ENCODE assay signal across 8 cellular contexts in genomic region chr1:168136709-168137514, GRCh38. TPM values are rescaled to one million over a fixed set of nuclear protein-coding genes. Genes with fewer than 3 reads are reported as not detected.
DNase-seq lines count a peak whose midpoint lies in the region; ATAC-seq and TF ChIP-seq lines count a peak whose summit lies in the region.

A gene with protein sequence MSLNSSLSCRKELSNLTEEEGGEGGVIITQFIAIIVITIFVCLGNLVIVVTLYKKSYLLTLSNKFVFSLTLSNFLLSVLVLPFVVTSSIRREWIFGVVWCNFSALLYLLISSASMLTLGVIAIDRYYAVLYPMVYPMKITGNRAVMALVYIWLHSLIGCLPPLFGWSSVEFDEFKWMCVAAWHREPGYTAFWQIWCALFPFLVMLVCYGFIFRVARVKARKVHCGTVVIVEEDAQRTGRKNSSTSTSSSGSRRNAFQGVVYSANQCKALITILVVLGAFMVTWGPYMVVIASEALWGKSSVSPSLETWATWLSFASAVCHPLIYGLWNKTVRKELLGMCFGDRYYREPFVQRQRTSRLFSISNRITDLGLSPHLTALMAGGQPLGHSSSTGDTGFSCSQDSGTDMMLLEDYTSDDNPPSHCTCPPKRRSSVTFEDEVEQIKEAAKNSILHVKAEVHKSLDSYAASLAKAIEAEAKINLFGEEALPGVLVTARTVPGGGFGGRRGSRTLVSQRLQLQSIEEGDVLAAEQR (minus strand): TSS chr1:168136930. CDS start chr1:168104850, 32,080 bp downstream.

- ATAC-seq in GM19397 (IDR thresholded peaks at IDR 0.05; ENCODE audit: unreplicated experiment) (peak; percentile 39), foreskin keratinocyte (peak; percentile 69), aorta (ENCODE audit: low FRiP score) (peak; percentile 64), GM18858 (IDR thresholded peaks at IDR 0.05; ENCODE audit: unreplicated experiment) (no peak)
- peak; percentile 74 to 78 for ATAC-seq in natural killer cell treated with Interleukin-12 subunit alpha and Interleukin-12 subunit beta and Interleukin-15 and Interleukin-18, amount 100 ng/mL, for 72 hours

- peaks cover 7% of the 10 kb centered on the region for H3K4me1 ChIP-seq in foreskin keratinocyte
- H3K4me1 ChIP-seq in aorta (ENCODE audit: control insufficient read depth in 1 of 2, insufficient read depth in 2 of 2, low read length in 2 of 2) = no peaks in the 10 kb centered on the region

- H3K9me3 ChIP-seq in aorta (ENCODE audit: control insufficient read depth, low read length) = no peaks in the 10 kb centered on the region

- WGBS in aorta, 2 donors = 0 to 1% methylated on average over 38 to 86 of the region's 86 CpGs

- peak within 1 kb of the TSS; percentile 61 to 89 for H3K4me3 ChIP-seq in aorta (ENCODE audit: low read length in 2 of 2)

- no peaks in the 10 kb centered on the region for H3K36me3 Mint-ChIP-seq in natural killer cell treated with Interleukin-12 subunit alpha and Interleukin-12 subunit beta and Interleukin-15 and Interleukin-18, amount 100 ng/mL, for 72 hours

- H3K36me3 ChIP-seq in aorta (ENCODE audit: control insufficient read depth in 1 of 2, insufficient read depth in 2 of 2, low read length in 1 of 2) = no peaks in the 10 kb centered on the region

- H3K4me1 Mint-ChIP-seq in natural killer cell treated with Interleukin-12 subunit alpha and Interleukin-12 subunit beta and Interleukin-15 and Interleukin-18, amount 100 ng/mL, for 72 hours (ENCODE audit: low read depth in 2 of 2) = peaks cover 11 to 12% of the 10 kb centered on the region in 2 donors

- H3K9me3 Mint-ChIP-seq in natural killer cell treated with Interleukin-12 subunit alpha and Interleukin-12 subunit beta and Interleukin-15 and Interleukin-18, amount 100 ng/mL, for 72 hours = no peaks in the 10 kb centered on the region

- peak; percentile 72 for DNase-seq in AG08396 (ENCODE audit: low spot score)
- DNase-seq in NCI-H510A treated with DMSO at 0.1 percent for 48 hours (lab: John Stamatoyannopoulos, UW) = peak; percentile 42
- DNase-seq in activated gamma-delta T cell treated with Interleukin-2 at 50 U/mL for 16 hours = peak; percentile 7
- peak in 1 of 2 donors; percentile 45 for DNase-seq in foreskin keratinocyte
- DNase-seq in natural killer cell treated with Interleukin-12 subunit alpha and Interleukin-12 subunit beta and Interleukin-15 and Interleukin-18, amount 100 ng/mL, for 72 hours (ENCODE audit: low spot score) = peak; percentile 63
- peak; percentile 71 to 87 for DNase-seq in aorta

- H3K27me3 ChIP-seq in foreskin keratinocyte (no peaks in the 10 kb centered on the region), aorta (ENCODE audit: control insufficient read depth in 1 of 2, insufficient read depth in 2 of 2, low read length in 1 of 2) (no peaks in the 10 kb centered on the region)

- H3K27me3 Mint-ChIP-seq in natural killer cell treated with Interleukin-12 subunit alpha and Interleukin-12 subunit beta and Interleukin-15 and Interleukin-18, amount 100 ng/mL, for 72 hours = peaks cover 30 to 37% of the 10 kb centered on the region in 2 donors

- no peak for TF ChIP-seq CTCF in foreskin keratinocyte (conservative IDR thresholded peaks at IDR 0.05)

- peak within 1 kb of the TSS; percentile 92 for H3K4me3 Mint-ChIP-seq in natural killer cell treated with Interleukin-12 subunit alpha and Interleukin-12 subunit beta and Interleukin-15 and Interleukin-18, amount 100 ng/mL, for 72 hours

- intact Hi-C loops in aorta (cut with DNase I) = loop anchor here in 1 of 2 donors (5.0 kb wide), 1 partner anchor 50 kb away; no protein-coding TSS in a partner anchor

- peak within 1 kb of the TSS in 1 of 2 donors; percentile 13 for H3K27ac Mint-ChIP-seq in natural killer cell treated with Interleukin-12 subunit alpha and Interleukin-12 subunit beta and Interleukin-15 and Interleukin-18, amount 100 ng/mL, for 72 hours

- H3K27ac ChIP-seq in foreskin keratinocyte (peak within 1 kb of the TSS; percentile 31), aorta (ENCODE audit: low read depth in 1 of 2, low read length in 2 of 2) (peak within 1 kb of the TSS; percentile 20 to 50)

RNA-seq across cellular contexts. Expression of the gene that starts here (rescaled TPM):
- 20.8 and 23.6 TPM in 2 replicates for total RNA-seq in foreskin keratinocyte
- 11.4 and 11.6 TPM in 2 replicates for polyA plus RNA-seq in foreskin keratinocyte
- total RNA-seq in natural killer cell treated with Interleukin-12 subunit alpha and Interleukin-12 subunit beta and Interleukin-15 and Interleukin-18, amount 100 ng/mL, for 72 hours = under 1 TPM; 0.05 to 0.42 TPM
- total RNA-seq in aorta = 10 to 100 TPM; 14.4 to 19.8 TPM
- 10 to 100 TPM in 1 of 2 donors, 1 to 10 TPM in 1; 6.0 to 13.1 TPM for polyA plus RNA-seq in aorta

Comparison
In these comparisons a context has a peak if more than half of its experiments do, and no peak if none do; other contexts are left out.
1. RNA of the gene that starts here (total RNA-seq): 20.8 to 23.6 TPM in foreskin keratinocyte and 14.4 to 19.8 TPM in aorta; 0.05 to 0.42 TPM in natural killer cell treated with Interleukin-12 subunit alpha and Interleukin-12 subunit beta and Interleukin-15 and Interleukin-18, amount 100 ng/mL, for 72 hours; every median in the first group is over 10 times any median in the second.
2. Peak in DNase-seq and ATAC-seq in natural killer cell treated with Interleukin-12 subunit alpha and Interleukin-12 subunit beta and Interleukin-15 and Interleukin-18, amount 100 ng/mL, for 72 hours; RNA of the gene not detected or under 1 TPM.